ENCODE assay signal across 9 cellular contexts in genomic region chr5:147509710-147510651, GRCh38. TPM values are rescaled to one million over a fixed set of nuclear protein-coding genes. Genes with fewer than 3 reads are reported as not detected.
DNase-seq lines count a peak whose midpoint lies in the region; ATAC-seq and TF ChIP-seq lines count a peak whose summit lies in the region.
"Had no signal": no experiment of that assay in that cellular context is flagged by ENCODE, and none has a peak within 500 bp of the region (broad histone marks: within the 10 kb centered on the region; RNA-seq: fewer than 3 reads in every experiment).

DPYSL3 (minus strand) TSS chr5:147510068; CDS start chr5:147509858, 210 bp downstream.

- H3K9me3 ChIP-seq in ascending aorta (no peaks in the 10 kb centered on the region), right cardiac atrium (ENCODE audit: control insufficient read depth, low read length) (no peaks in the 10 kb centered on the region)

- H3K36me3 ChIP-seq in ascending aorta, result no peaks in the 10 kb centered on the region

- H3K27me3 ChIP-seq in ascending aorta, result no peaks in the 10 kb centered on the region
- H3K27me3 ChIP-seq in right cardiac atrium (ENCODE audit: control insufficient read depth, insufficient read depth), result no peaks in the 10 kb centered on the region

- DNase-seq in NCI-H1436 (lab: John Stamatoyannopoulos, UW), result peak; percentile 72
- DNase-seq in NCI-H1436 treated with DMSO at 0.1 percent for 48 hours (lab: John Stamatoyannopoulos, UW), result no peak
- DNase-seq in NCI-H2081 treated with DMSO at 0.1 percent for 48 hours (lab: John Stamatoyannopoulos, UW), result peak; percentile 34
- DNase-seq in ascending aorta (ENCODE audit: low spot score in 2 of 2), result peak; percentile 22 to 88
- peak; percentile 86 to 93 (median 93) for DNase-seq in right cardiac atrium
- DNase-seq in posterior cingulate gyrus, result peak; percentile 45 to 95 (median 73)
- no peak for DNase-seq in SW480 (ENCODE audit: low spot score)
- no peak for DNase-seq in central memory CD4-positive, alpha-beta T cell

- H3K27ac ChIP-seq in ascending aorta (peak within 1 kb of the TSS; percentile 81 to 83), right cardiac atrium (ENCODE audit: low read length) (peak within 1 kb of the TSS; percentile 40)

- H3K4me3 ChIP-seq in ascending aorta (peak within 1 kb of the TSS; percentile 65 to 70), right cardiac atrium (ENCODE audit: low read length) (peak within 1 kb of the TSS; percentile 74)

- H3K4me1 ChIP-seq in ascending aorta (peaks cover 0 to 2% of the 10 kb centered on the region in 2 donors), right cardiac atrium (ENCODE audit: control insufficient read depth, insufficient read depth, low read length) (no peaks in the 10 kb centered on the region)

- WGBS in right cardiac atrium, result 2% methylated on average over 66 of the region's 66 CpGs

- TF ChIP-seq CTCF in ascending aorta (IDR thresholded peaks at IDR 0.05), result peak in 2 of 3 experiments; percentile 47 to 60

- peak; percentile 96 to 97 for ATAC-seq in right cardiac atrium

- intact Hi-C loops in ascending aorta (cut with DNase I), result loop anchor here (2.0 to 5.0 kb wide), 3 partner anchors 49 to 133 kb away; no protein-coding TSS in a partner anchor
- intact Hi-C loops in right cardiac atrium (cut with DNase I), result loop anchor here in 3 of 4 donors (5.0 to 10.0 kb wide), 5 partner anchors 42 to 58 kb away; no protein-coding TSS in a partner anchor
- intact Hi-C loops in posterior cingulate gyrus (cut with DNase I), result no loop called here

RNA-seq across cellular contexts. Expression of gene DPYSL3, which starts in this region (rescaled TPM):
- total RNA-seq in ascending aorta, result 110 TPM
- 10 to 100 TPM; 40.9 to 95.1 (median 54.3) TPM for total RNA-seq in right cardiac atrium
- polyA plus RNA-seq in right cardiac atrium, result 23.2 TPM
- polyA plus RNA-seq: CD8-positive, alpha-beta memory T cell had no signal

Comparison
In these comparisons a context has a peak if more than half of its experiments do, and no peak if none do; other contexts are left out.
1. DNase-seq: peak in NCI-H1436 (single experiment), NCI-H2081 treated with DMSO at 0.1 percent for 48 hours (single experiment), ascending aorta (2 of 2), right cardiac atrium (3 of 3) and posterior cingulate gyrus (10 of 10); none in NCI-H1436 treated with DMSO at 0.1 percent for 48 hours (single experiment), SW480 (single experiment) and central memory CD4-positive, alpha-beta T cell (single experiment).